ENCODE assay signal across 12 cellular contexts in the genomic region with DNA sequence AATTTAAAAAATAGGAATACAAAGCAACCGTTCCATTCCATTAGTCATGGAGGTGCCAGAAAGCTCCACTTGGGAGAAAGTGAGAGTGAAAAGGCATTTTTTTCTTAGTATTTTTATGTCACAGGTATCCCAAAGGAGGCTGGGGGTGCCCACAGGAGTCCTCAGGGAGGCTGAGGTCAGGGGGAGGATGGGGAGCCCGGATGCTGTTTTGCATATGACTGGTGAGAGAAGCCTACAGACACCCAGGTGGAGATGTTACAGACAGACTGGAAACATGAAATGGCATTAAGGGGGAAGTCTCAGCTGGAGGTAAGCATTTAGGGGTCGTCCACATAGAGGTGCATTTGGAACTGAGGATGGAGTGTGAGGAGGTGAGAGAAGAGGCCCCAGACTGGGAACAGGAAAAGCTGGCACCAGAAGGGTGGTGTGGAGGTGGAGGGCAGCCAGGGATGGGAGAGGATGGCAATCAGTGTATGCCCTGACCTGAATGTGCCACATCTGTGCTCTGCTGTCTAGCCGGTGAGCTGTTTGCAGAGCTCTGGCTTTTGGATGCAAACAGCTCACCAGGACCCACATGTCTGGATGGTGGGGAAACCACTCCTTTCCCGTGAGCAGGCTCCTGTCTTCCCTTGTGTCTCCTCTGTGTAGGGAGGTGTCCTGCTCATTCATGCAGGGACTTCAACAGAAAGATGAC.
"Had no signal": no experiment of that assay in that cellular context is flagged by ENCODE, and none has a peak within 500 bp of the region (broad histone marks: within the 10 kb centered on the region; RNA-seq: fewer than 3 reads in every experiment).

No MANE protein-coding gene starts in this region.

- H3K9me3 ChIP-seq: gastrocnemius medialis, heart right ventricle, lower lobe of right lung, neutrophil, thyroid gland had no signal

- DNase-seq: activated CD4-positive, alpha-beta T cell treated with anti-CD3 and anti-CD28 coated beads, Interleukin-2, amount 50 U/mL, for 48 hours; activated naive CD4-positive, alpha-beta T cell treated with anti-CD3 and anti-CD28 coated beads, Interleukin-2, amount 10 ng/mL, durations not matched to agents 7 days and 5 days; endodermal cell; gastrocnemius medialis; heart right ventricle; left colon; lower lobe of right lung; naive B cell; thyroid gland had no signal

- H3K36me3 ChIP-seq: gastrocnemius medialis, heart right ventricle, lower lobe of right lung, neutrophil, thyroid gland had no signal

- H3K27ac ChIP-seq: gastrocnemius medialis, heart right ventricle, lower lobe of right lung, neutrophil, thyroid gland had no signal

- H3K4me3 Mint-ChIP-seq: activated naive CD4-positive, alpha-beta T cell treated with anti-CD3 and anti-CD28 coated beads, Interleukin-2, amount 10 ng/mL, durations not matched to agents 7 days and 5 days; activated T-helper 17 cell treated with anti-CD3 and anti-CD28 coated beads, Interleukin-2, amount 50 U/mL, for 72 hours; endodermal cell; stimulated activated effector memory CD8-positive, alpha-beta T cell treated with anti-CD3 and anti-CD28 coated beads, Interleukin-12 subunit alpha, Interleukin-12 subunit beta, amount 100 ng/mL, for 72 hours had no signal

- H3K27ac Mint-ChIP-seq: activated naive CD4-positive, alpha-beta T cell treated with anti-CD3 and anti-CD28 coated beads, Interleukin-2, amount 10 ng/mL, durations not matched to agents 7 days and 5 days; activated T-helper 17 cell treated with anti-CD3 and anti-CD28 coated beads, Interleukin-2, amount 50 U/mL, for 72 hours; endodermal cell; stimulated activated effector memory CD8-positive, alpha-beta T cell treated with anti-CD3 and anti-CD28 coated beads, Interleukin-12 subunit alpha, Interleukin-12 subunit beta, amount 100 ng/mL, for 72 hours had no signal

- H3K4me1 Mint-ChIP-seq: activated T-helper 17 cell treated with anti-CD3 and anti-CD28 coated beads, Interleukin-2, amount 50 U/mL, for 72 hours; stimulated activated effector memory CD8-positive, alpha-beta T cell treated with anti-CD3 and anti-CD28 coated beads, Interleukin-12 subunit alpha, Interleukin-12 subunit beta, amount 100 ng/mL, for 72 hours had no signal

- H3K36me3 Mint-ChIP-seq: activated naive CD4-positive, alpha-beta T cell treated with anti-CD3 and anti-CD28 coated beads, Interleukin-2, amount 10 ng/mL, durations not matched to agents 7 days and 5 days; stimulated activated effector memory CD8-positive, alpha-beta T cell treated with anti-CD3 and anti-CD28 coated beads, Interleukin-12 subunit alpha, Interleukin-12 subunit beta, amount 100 ng/mL, for 72 hours had no signal

- ATAC-seq: activated T-helper 17 cell treated with anti-CD3 and anti-CD28 coated beads, Interleukin-2, amount 50 U/mL, for 72 hours; gastrocnemius medialis; left colon; stimulated activated effector memory CD8-positive, alpha-beta T cell treated with anti-CD3 and anti-CD28 coated beads, Interleukin-12 subunit alpha, Interleukin-12 subunit beta, amount 100 ng/mL, for 72 hours had no signal

- H3K4me3 ChIP-seq: gastrocnemius medialis, heart right ventricle, lower lobe of right lung, thyroid gland had no signal

- H3K4me1 ChIP-seq: gastrocnemius medialis, thyroid gland had no signal

- H3K27me3 ChIP-seq: thyroid gland had no signal

- H3K9me3 Mint-ChIP-seq: activated naive CD4-positive, alpha-beta T cell treated with anti-CD3 and anti-CD28 coated beads, Interleukin-2, amount 10 ng/mL, durations not matched to agents 7 days and 5 days had no signal
